In genomic region chr17:11506635-11507034, GRCh38 we compare ENCODE assay signal across 12 cellular contexts.
A peak's percentile ranks its signal among the peaks of the same experiment; 100 is the strongest.
DNase-seq lines count a peak whose midpoint lies in the region; ATAC-seq and TF ChIP-seq lines count a peak whose summit lies in the region.
"Had no signal": no experiment of that assay in that cellular context is flagged by ENCODE, and none has a peak within 500 bp of the region (broad histone marks: within the 10 kb centered on the region; RNA-seq: fewer than 3 reads in every experiment).

No MANE protein-coding gene starts in this region.

- H3K27ac Mint-ChIP-seq in neural crest cell (ENCODE audit: unreplicated experiment), result no peak overlapping the region
- no peak overlapping the region for H3K27ac Mint-ChIP-seq in activated naive CD4-positive, alpha-beta T cell treated with anti-CD3 and anti-CD28 coated beads, Interleukin-2, amount 10 ng/mL, durations not matched to agents 7 days and 5 days

- H3K4me3 ChIP-seq in NB4 (ENCODE audit: low read depth, low read length) (no peak overlapping the region), choroid plexus epithelial cell (ENCODE audit: low read depth, low read length) (no peak overlapping the region)
- H3K4me3 ChIP-seq: prostate gland had no signal

- H3K27me3 Mint-ChIP-seq in neural crest cell (ENCODE audit: low read depth), result peaks cover 57% of the 10 kb centered on the region
- no peaks in the 10 kb centered on the region for H3K27me3 Mint-ChIP-seq in activated naive CD4-positive, alpha-beta T cell treated with anti-CD3 and anti-CD28 coated beads, Interleukin-2, amount 10 ng/mL, durations not matched to agents 7 days and 5 days

- TF ChIP-seq POLR2A in NB4 (IDR thresholded peaks at IDR 0.05; ENCODE audit: extremely low read depth, insufficient read length), result no peak

- no peaks in the 10 kb centered on the region for H3K36me3 Mint-ChIP-seq in neural crest cell (ENCODE audit: low read depth)
- H3K36me3 Mint-ChIP-seq in activated naive CD4-positive, alpha-beta T cell treated with anti-CD3 and anti-CD28 coated beads, Interleukin-2, amount 10 ng/mL, durations not matched to agents 7 days and 5 days, result no peaks in the 10 kb centered on the region

- H3K4me1 Mint-ChIP-seq in neural crest cell, result peaks cover 18% of the 10 kb centered on the region
- no peaks in the 10 kb centered on the region for H3K4me1 Mint-ChIP-seq in activated naive CD4-positive, alpha-beta T cell treated with anti-CD3 and anti-CD28 coated beads, Interleukin-2, amount 10 ng/mL, durations not matched to agents 7 days and 5 days

- CTCF ChIA-PET in activated naive CD4-positive, alpha-beta T cell treated with anti-CD3 and anti-CD28 coated beads, Interleukin-2, amount 10 ng/mL, durations not matched to agents 7 days and 5 days (lab: Charles Lee), result no interaction called here

- H3K9me3 Mint-ChIP-seq in neural crest cell, result peaks cover 3% of the 10 kb centered on the region
- peaks cover 17% of the 10 kb centered on the region for H3K9me3 Mint-ChIP-seq in activated naive CD4-positive, alpha-beta T cell treated with anti-CD3 and anti-CD28 coated beads, Interleukin-2, amount 10 ng/mL, durations not matched to agents 7 days and 5 days

- DNase-seq in HK-2 (ENCODE audit: unreplicated experiment) (peak; percentile 43), NB4 (ENCODE audit: low read depth) (peak; percentile 65), choroid plexus epithelial cell (ENCODE audit: low read depth) (peak; percentile 2), neural crest cell (ENCODE audit: low read depth, low spot score) (peak; percentile 67), NCI-H2029 (lab: John Stamatoyannopoulos, UW) (no peak)
- DNase-seq in activated naive CD4-positive, alpha-beta T cell treated with anti-CD3 and anti-CD28 coated beads, Interleukin-2, amount 10 ng/mL, durations not matched to agents 7 days and 5 days, result no peak
- DNase-seq: activated CD8-positive, alpha-beta memory T cell treated with anti-CD3 and anti-CD28 coated beads, Interleukin-2, amount 50 U/mL, for 48 hours; head of caudate nucleus; mesenchymal stem cell; NCI-H1436 treated with DMSO at 0.1 percent for 48 hours had no signal

- no peak for ATAC-seq in GM18867 (IDR thresholded peaks at IDR 0.05; ENCODE audit: unreplicated experiment)

- H3K4me3 Mint-ChIP-seq in neural crest cell, result no peak overlapping the region
- H3K4me3 Mint-ChIP-seq in activated naive CD4-positive, alpha-beta T cell treated with anti-CD3 and anti-CD28 coated beads, Interleukin-2, amount 10 ng/mL, durations not matched to agents 7 days and 5 days, result no peak overlapping the region

- TF ChIP-seq CTCF in NB4 (IDR thresholded peaks at IDR 0.05; ENCODE audit: low read depth, low read length), result no peak
- TF ChIP-seq CTCF in choroid plexus epithelial cell (conservative IDR thresholded peaks at IDR 0.05; ENCODE audit: low read depth, low read length), result no peak
- no peak for TF ChIP-seq CTCF in neural crest cell (conservative IDR thresholded peaks at IDR 0.05)

Comparison
In these comparisons a context has a peak if more than half of its experiments do, and no peak if none do; other contexts are left out.
1. DNase-seq: peak in HK-2 (single experiment), NB4 (single experiment), choroid plexus epithelial cell (single experiment) and neural crest cell (single experiment); none in activated naive CD4-positive, alpha-beta T cell treated with anti-CD3 and anti-CD28 coated beads, Interleukin-2, amount 10 ng/mL, durations not matched to agents 7 days and 5 days (single experiment) and NCI-H2029 (single experiment).